Comparison of ENCODE assay signal across 9 cellular contexts in genomic region chr7:37287093-37287492, GRCh38.
A peak's percentile ranks its signal among the peaks of the same experiment; 100 is the strongest.
DNase-seq lines count a peak whose midpoint lies in the region; ATAC-seq and TF ChIP-seq lines count a peak whose summit lies in the region.
"Had no signal": no experiment of that assay in that cellular context is flagged by ENCODE, and none has a peak within 500 bp of the region (broad histone marks: within the 10 kb centered on the region; RNA-seq: fewer than 3 reads in every experiment).

No MANE protein-coding gene starts in this region.

- H3K79me2 ChIP-seq in neural progenitor cell (ENCODE audit: low read depth) (no peaks in the 10 kb centered on the region), GM23338 (replicated peaks; ENCODE audit: insufficient read depth) (no peaks in the 10 kb centered on the region)

- H3K4me1 Mint-ChIP-seq in neural progenitor cell (peaks cover 16% of the 10 kb centered on the region), GM23338 (peaks cover 22% of the 10 kb centered on the region)

- H3K4me3 ChIP-seq in neural progenitor cell = no peak overlapping the region
- H3K4me3 ChIP-seq in psoas muscle = no peak overlapping the region
- H3K4me3 ChIP-seq in GM23338 = no peak overlapping the region
- H3K4me3 ChIP-seq: Peyer's patch had no signal

- peak; percentile 64 for ATAC-seq in GM21390 (IDR thresholded peaks at IDR 0.05; ENCODE audit: unreplicated experiment)
- ATAC-seq in GM19324 (IDR thresholded peaks at IDR 0.05; ENCODE audit: low FRiP score, unreplicated experiment) = no peak
- no peak for ATAC-seq in psoas muscle
- no peak for ATAC-seq in GM23338

- no peaks in the 10 kb centered on the region for H4K20me1 ChIP-seq in neural progenitor cell (ENCODE audit: low read depth)
- no peaks in the 10 kb centered on the region for H4K20me1 ChIP-seq in GM23338 (replicated peaks; ENCODE audit: insufficient read depth)

- peaks cover 3% of the 10 kb centered on the region; the same call in 1 of the 2 replicates for H3K9me2 ChIP-seq in GM23338 (ENCODE audit: insufficient read depth)

- H3K27me3 ChIP-seq in neural progenitor cell = no peaks in the 10 kb centered on the region
- H3K27me3 ChIP-seq in psoas muscle (ENCODE audit: insufficient read depth in 3 of 3, low read length in 2 of 3) = no peaks in the 10 kb centered on the region
- no peaks in the 10 kb centered on the region for H3K27me3 ChIP-seq in GM23338 (ENCODE audit: insufficient read depth)
- H3K27me3 ChIP-seq: Peyer's patch had no signal

- H2AFZ ChIP-seq in neural progenitor cell (replicated peaks) (no peak overlapping the region), GM23338 (no peak overlapping the region)

- no peak overlapping the region for H3K4me2 ChIP-seq in neural progenitor cell
- H3K4me2 ChIP-seq in GM23338 = no peak overlapping the region

- DNase-seq in DMS153 treated with DMSO at 0.1 percent for 48 hours (lab: John Stamatoyannopoulos, UW; ENCODE audit: unreplicated experiment) (peak; percentile 90), LoVo (ENCODE audit: low spot score) (peak; percentile 15), caudate nucleus (lab: John Stamatoyannopoulos, UW) (no peak), neural progenitor cell (ENCODE audit: low spot score) (no peak), psoas muscle (no peak), GM23338 (ENCODE audit: low spot score) (no peak)
- DNase-seq: Peyer's patch had no signal

- peaks cover 5% of the 10 kb centered on the region for H3K27me3 Mint-ChIP-seq in neural progenitor cell (ENCODE audit: insufficient read depth, low read depth)
- H3K27me3 Mint-ChIP-seq in GM23338 (ENCODE audit: insufficient read depth, low read depth, poor library complexity) = peaks cover 2% of the 10 kb centered on the region

- H3K4me3 Mint-ChIP-seq in neural progenitor cell = no peak overlapping the region
- H3K4me3 Mint-ChIP-seq in GM23338 = no peak overlapping the region

- TF ChIP-seq CTCF in neural progenitor cell (IDR thresholded peaks at IDR 0.05) = no peak
- no peak for TF ChIP-seq CTCF in psoas muscle (IDR thresholded peaks at IDR 0.05)
- TF ChIP-seq CTCF in GM23338 (conservative IDR thresholded peaks at IDR 0.05; ENCODE audit: low read depth in 2 of 2) = no peak

- intact Hi-C loops in psoas muscle (cut with DNase I) = loop anchor here in 1 of 2 donors (10.0 kb wide), 1 partner anchor 158 kb away; the partner anchor contains the start of gene ELMO1

- no peaks in the 10 kb centered on the region for H3F3A ChIP-seq in neural progenitor cell (ENCODE audit: low read depth)
- H3F3A ChIP-seq in GM23338 (replicated peaks; ENCODE audit: low read depth) = no peaks in the 10 kb centered on the region

- H3K9me3 ChIP-seq in neural progenitor cell (ENCODE audit: low read depth) = no peaks in the 10 kb centered on the region
- H3K9me3 ChIP-seq in psoas muscle = no peaks in the 10 kb centered on the region
- H3K9me3 ChIP-seq: Peyer's patch had no signal

- H3K36me3 Mint-ChIP-seq in neural progenitor cell (peaks cover 3% of the 10 kb centered on the region), GM23338 (ENCODE audit: low read depth) (peaks cover 9% of the 10 kb centered on the region)

- H3K36me3 ChIP-seq in neural progenitor cell = no peaks in the 10 kb centered on the region
- H3K36me3 ChIP-seq in psoas muscle (ENCODE audit: insufficient read depth in 1 of 2, low read depth in 1 of 2) = no peaks in the 10 kb centered on the region
- H3K36me3 ChIP-seq in GM23338 (ENCODE audit: insufficient read depth) = no peaks in the 10 kb centered on the region
- H3K36me3 ChIP-seq: Peyer's patch had no signal

- H3K9me3 Mint-ChIP-seq in neural progenitor cell (peaks cover 6% of the 10 kb centered on the region), GM23338 (peaks cover 11% of the 10 kb centered on the region)

- H3K9ac ChIP-seq in neural progenitor cell = no peak overlapping the region

- 58 to 76% (median 72%) methylated on average over 5 of the region's 5 CpGs for WGBS in psoas muscle, 3 donors

- H3K27ac Mint-ChIP-seq in neural progenitor cell (no peak overlapping the region), GM23338 (no peak overlapping the region)

- peaks cover 7% of the 10 kb centered on the region for H3K4me1 ChIP-seq in neural progenitor cell
- no peaks in the 10 kb centered on the region for H3K4me1 ChIP-seq in psoas muscle
- H3K4me1 ChIP-seq in GM23338 (ENCODE audit: insufficient read depth) = no peaks in the 10 kb centered on the region

- peak overlapping the region; percentile 71 for H3K27ac ChIP-seq in caudate nucleus (ENCODE audit: low read depth, low read length)
- H3K27ac ChIP-seq in neural progenitor cell = no peak overlapping the region
- no peak overlapping the region for H3K27ac ChIP-seq in psoas muscle
- no peak overlapping the region for H3K27ac ChIP-seq in GM23338 (ENCODE audit: low read depth)

TF ChIP-seq in GM23338, 12 proteins besides CTCF, POLR2A, EP300 and RAD21 (continues in another document):
- TF ChIP-seq CREB1 (CRISPR knock-in tag; IDR thresholded peaks at IDR 0.05; ENCODE audit: low read depth) = no peak
- no peak for TF ChIP-seq REST (IDR thresholded peaks at IDR 0.05; ENCODE audit: unreplicated experiment)
- TF ChIP-seq EZH2phosphoT487 (IDR thresholded peaks at IDR 0.05; ENCODE audit: unreplicated experiment) = no peak
- no peak for TF ChIP-seq STAT1 (IDR thresholded peaks at IDR 0.05; ENCODE audit: unreplicated experiment)
- TF ChIP-seq JUNB (IDR thresholded peaks at IDR 0.05; ENCODE audit: unreplicated experiment) = no peak
- TF ChIP-seq ETS1 (IDR thresholded peaks at IDR 0.05) = no peak
- no peak for TF ChIP-seq EZH2 (IDR thresholded peaks at IDR 0.05; ENCODE audit: low read depth, unreplicated experiment)
- TF ChIP-seq NANOG (IDR thresholded peaks at IDR 0.05; ENCODE audit: borderline replicate concordance) = no peak
- TF ChIP-seq ZNF331 (CRISPR knock-in tag; IDR thresholded peaks at IDR 0.05; ENCODE audit: low read depth) = no peak
- TF ChIP-seq POLR2AphosphoS5 (IDR thresholded peaks at IDR 0.05; ENCODE audit: low read depth) = no peak

Comparison
In these comparisons a context has a peak if more than half of its experiments do, and no peak if none do; other contexts are left out.
1. DNase-seq: peak in DMS153 treated with DMSO at 0.1 percent for 48 hours (single experiment) and LoVo (single experiment); none in caudate nucleus (0 of 61), neural progenitor cell (single experiment), psoas muscle (0 of 2) and GM23338 (single experiment).